1 cellular context compared by ENCODE assay signal in genomic region chr7:32957326-32958045, GRCh38.
TF ChIP-seq lines count a peak whose summit lies in the region.

Gene FKBP9, plus strand, starts transcription at chr7:32957440. Its CDS starts 134 bp downstream, at chr7:32957574.

TF ChIP-seq in K562, 482 proteins besides CTCF, POLR2A, EP300 and RAD21 (continued from another document):
- TF ChIP-seq ZBTB9 (CRISPR knock-in tag; IDR thresholded peaks at IDR 0.05) (peak; percentile 75), NELFE (IDR thresholded peaks at IDR 0.05; ENCODE audit: insufficient read depth, insufficient read length) (no peak), TEAD2 (tag; IDR thresholded peaks at IDR 0.05) (no peak), HNRNPL (IDR thresholded peaks at IDR 0.05; ENCODE audit: low read depth, low read length) (no peak), ZFP91 (CRISPR knock-in tag; IDR thresholded peaks at IDR 0.05) (no peak), KDM1A (IDR thresholded peaks at IDR 0.05) (0 out of 4 replicates have a peak, but pooled peaks of 1 of the 2 experiments have one; percentile 87), CSDE1 (IDR thresholded peaks at IDR 0.05) (no peak), ZNF280A (IDR thresholded peaks at IDR 0.05; ENCODE audit: low read depth, partially characterized antibody) (no peak), USF1 (CRISPR knock-in tag; IDR thresholded peaks at IDR 0.05) (no peak), MAFF (IDR thresholded peaks at IDR 0.05; ENCODE audit: low read length) (no peak), KAT2B (IDR thresholded peaks at IDR 0.05; ENCODE audit: low read depth, low read length) (no peak), ZNF592 (IDR thresholded peaks at IDR 0.05) (peak; percentile 39; the same call in 1 of the 2 replicates), FOXJ2 (tag; IDR thresholded peaks at IDR 0.05) (no peak), ZNF518B (CRISPR knock-in tag; IDR thresholded peaks at IDR 0.05) (no peak), GATA2 (CRISPR knock-in tag; IDR thresholded peaks at IDR 0.05) (no peak), GTF2F1 (IDR thresholded peaks at IDR 0.05; ENCODE audit: low read depth, low read length) (no peak), KLF16 (IDR thresholded peaks at IDR 0.05) (no peak), NFXL1 (CRISPR knock-in tag; IDR thresholded peaks at IDR 0.05) (no peak), ZNF311 (CRISPR knock-in tag; IDR thresholded peaks at IDR 0.05) (no peak), HCFC1 (IDR thresholded peaks at IDR 0.05; ENCODE audit: low read depth, low read length) (no peak), CREB3L1 (IDR thresholded peaks at IDR 0.05; ENCODE audit: borderline replicate concordance, low read depth) (peak; percentile 39; the same call in 1 of the 2 replicates), NFATC3 (IDR thresholded peaks at IDR 0.05) (no peak), CBX1 (IDR thresholded peaks at IDR 0.05; ENCODE audit: low read depth) (peak; percentile 62; the same call in 1 of the 2 replicates), MTF1 (CRISPR knock-in tag; IDR thresholded peaks at IDR 0.05; ENCODE audit: borderline replicate concordance) (no peak), STAG1 (CRISPR knock-in tag; IDR thresholded peaks at IDR 0.05; ENCODE audit: borderline replicate concordance) (no peak), RBM14 (IDR thresholded peaks at IDR 0.05; ENCODE audit: borderline replicate concordance, insufficient read depth, low read depth, low read length) (no peak), TAF1 (IDR thresholded peaks at IDR 0.05; ENCODE audit: control insufficient read depth, extremely low read depth, insufficient read depth, low read length, severe bottlenecking) (peak; percentile 34), BHLHE40 (IDR thresholded peaks at IDR 0.05; ENCODE audit: low read length) (peak; percentile 69), ZNF347 (CRISPR knock-in tag; IDR thresholded peaks at IDR 0.05; ENCODE audit: low read depth) (no peak), ZBED1 (IDR thresholded peaks at IDR 0.05) (no peak), HMG20B (CRISPR knock-in tag; IDR thresholded peaks at IDR 0.05) (no peak), TAF9B (IDR thresholded peaks at IDR 0.05; ENCODE audit: partially characterized antibody) (no peak), SMARCE1 (IDR thresholded peaks at IDR 0.05) (no peak), NR0B1 (IDR thresholded peaks at IDR 0.05; ENCODE audit: partially characterized antibody) (no peak), LARP7 (IDR thresholded peaks at IDR 0.05) (no peak), CC2D1A (IDR thresholded peaks at IDR 0.05) (no peak), POLR2G (IDR thresholded peaks at IDR 0.05; ENCODE audit: low read depth, low read length) (peak; percentile 88), SMARCB1 (IDR thresholded peaks at IDR 0.05; ENCODE audit: insufficient read length, low read depth) (no peak), RUNX1 (IDR thresholded peaks at IDR 0.05; ENCODE audit: low read depth) (no peak), MBD1 (CRISPR knock-in tag; IDR thresholded peaks at IDR 0.05) (no peak), SP1 (CRISPR knock-in tag; IDR thresholded peaks at IDR 0.05) (peak; percentile 65), NR2F6 (CRISPR knock-in tag; IDR thresholded peaks at IDR 0.05) (no peak), GABPB1 (CRISPR knock-in tag; IDR thresholded peaks at IDR 0.05) (peak; percentile 64), COPS2 (conservative IDR thresholded peaks at IDR 0.05) (no peak)
